In the genomic region with DNA sequence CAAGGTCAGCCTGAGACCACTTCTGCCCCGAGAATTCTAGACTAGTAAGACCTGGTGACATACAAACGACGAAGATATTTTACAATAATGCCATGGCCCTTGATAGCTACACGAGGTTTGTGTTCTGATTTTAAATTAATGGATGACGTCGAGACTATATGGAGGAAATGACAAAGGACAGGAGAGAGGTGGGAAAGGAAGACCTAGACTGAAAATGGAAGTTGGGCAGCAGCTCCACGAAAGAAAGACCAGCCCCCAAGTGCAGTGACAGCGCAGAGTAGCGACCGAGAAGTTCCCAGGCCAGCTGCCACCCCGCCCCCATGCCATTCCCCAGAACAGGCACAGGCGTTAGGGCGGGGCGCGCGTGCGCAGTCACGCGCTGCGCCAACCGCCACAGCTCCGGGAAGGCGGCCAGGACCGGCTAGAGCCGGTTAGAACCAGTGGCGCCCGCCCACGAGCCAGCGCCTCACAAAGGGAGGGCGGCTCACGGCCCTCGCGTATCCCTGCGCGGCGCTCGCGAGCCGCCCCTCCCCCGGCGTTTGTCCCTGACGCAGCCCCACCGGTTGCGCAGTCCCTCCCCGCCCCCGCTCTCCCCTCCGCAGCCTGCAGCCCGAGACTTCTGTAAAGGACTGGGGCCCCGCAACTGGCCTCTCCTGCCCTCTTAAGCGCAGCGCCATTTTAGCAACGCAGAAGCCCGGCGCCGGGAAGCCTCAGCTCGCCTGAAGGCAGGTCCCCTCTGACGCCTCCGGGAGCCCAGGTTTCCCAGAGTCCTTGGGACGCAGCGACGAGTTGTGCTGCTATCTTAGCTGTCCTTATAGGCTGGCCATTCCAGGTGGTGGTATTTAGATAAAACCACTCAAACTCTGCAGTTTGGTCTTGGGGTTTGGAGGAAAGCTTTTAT, we compare ENCODE assay signal across 8 cellular contexts. TPM values are rescaled to one million over a fixed set of nuclear protein-coding genes. Genes with fewer than 3 reads are reported as not detected.
DNase-seq lines count a peak whose midpoint lies in the region; ATAC-seq and TF ChIP-seq lines count a peak whose summit lies in the region.

No MANE protein-coding gene starts in this region.

- TF ChIP-seq CTCF in LNCaP clone FGC (IDR thresholded peaks at IDR 0.05; ENCODE audit: control insufficient read depth, extremely low read depth, insufficient read depth) (no peak), fibroblast of mammary gland (conservative IDR thresholded peaks at IDR 0.05; ENCODE audit: control insufficient read depth, insufficient read depth, low read depth, low read length) (no peak)

- ATAC-seq in natural killer cell treated with Interleukin-12 subunit alpha and Interleukin-12 subunit beta and Interleukin-15 and Interleukin-18, amount 100 ng/mL, for 72 hours: peak; percentile 92 to 93

- H3K9me3 Mint-ChIP-seq in activated T-helper 1 cell treated with anti-CD3 and anti-CD28 coated beads, Interleukin-12 subunit alpha, Interleukin-12 subunit beta, Interleukin-2, Interleukin-4 antibody, amounts not matched to agents 30 ng/mL and 10 ng/mL and 1 ng/mL, durations not matched to agents 14 hours and 24 hours and 36 hours: no peaks in the 10 kb centered on the region
- no peaks in the 10 kb centered on the region for H3K9me3 Mint-ChIP-seq in natural killer cell treated with Interleukin-12 subunit alpha and Interleukin-12 subunit beta and Interleukin-15 and Interleukin-18, amount 100 ng/mL, for 72 hours

- intact Hi-C loops in activated T-helper 1 cell treated with anti-CD3 and anti-CD28 coated beads, Interleukin-12 subunit alpha, Interleukin-12 subunit beta, Interleukin-2, Interleukin-4 antibody, amounts not matched to agents 30 ng/mL and 10 ng/mL and 1 ng/mL, durations not matched to agents 14 hours and 24 hours and 36 hours (cut with micrococcal nuclease): loop anchor here (1.0 to 2.0 kb wide), 7 partner anchors 20 to 115 kb away; partner anchors contain the start of genes NEAT1, SLC25A45 and ZNRD2

- no peaks in the 10 kb centered on the region for H3K27me3 Mint-ChIP-seq in activated T-helper 1 cell treated with anti-CD3 and anti-CD28 coated beads, Interleukin-12 subunit alpha, Interleukin-12 subunit beta, Interleukin-2, Interleukin-4 antibody, amounts not matched to agents 30 ng/mL and 10 ng/mL and 1 ng/mL, durations not matched to agents 14 hours and 24 hours and 36 hours (ENCODE audit: insufficient read depth)
- no peaks in the 10 kb centered on the region for H3K27me3 Mint-ChIP-seq in natural killer cell treated with Interleukin-12 subunit alpha and Interleukin-12 subunit beta and Interleukin-15 and Interleukin-18, amount 100 ng/mL, for 72 hours

- H3K4me3 Mint-ChIP-seq in activated T-helper 1 cell treated with anti-CD3 and anti-CD28 coated beads, Interleukin-12 subunit alpha, Interleukin-12 subunit beta, Interleukin-2, Interleukin-4 antibody, amounts not matched to agents 30 ng/mL and 10 ng/mL and 1 ng/mL, durations not matched to agents 14 hours and 24 hours and 36 hours: no peak overlapping the region
- H3K4me3 Mint-ChIP-seq in natural killer cell treated with Interleukin-12 subunit alpha and Interleukin-12 subunit beta and Interleukin-15 and Interleukin-18, amount 100 ng/mL, for 72 hours: no peak overlapping the region

- H3K27ac Mint-ChIP-seq in activated T-helper 1 cell treated with anti-CD3 and anti-CD28 coated beads, Interleukin-12 subunit alpha, Interleukin-12 subunit beta, Interleukin-2, Interleukin-4 antibody, amounts not matched to agents 30 ng/mL and 10 ng/mL and 1 ng/mL, durations not matched to agents 14 hours and 24 hours and 36 hours: no peak overlapping the region
- no peak overlapping the region for H3K27ac Mint-ChIP-seq in natural killer cell treated with Interleukin-12 subunit alpha and Interleukin-12 subunit beta and Interleukin-15 and Interleukin-18, amount 100 ng/mL, for 72 hours

- peaks cover 37% of the 10 kb centered on the region for H3K4me1 Mint-ChIP-seq in activated T-helper 1 cell treated with anti-CD3 and anti-CD28 coated beads, Interleukin-12 subunit alpha, Interleukin-12 subunit beta, Interleukin-2, Interleukin-4 antibody, amounts not matched to agents 30 ng/mL and 10 ng/mL and 1 ng/mL, durations not matched to agents 14 hours and 24 hours and 36 hours (ENCODE audit: low read depth)
- peaks cover 23 to 31% of the 10 kb centered on the region in 2 donors for H3K4me1 Mint-ChIP-seq in natural killer cell treated with Interleukin-12 subunit alpha and Interleukin-12 subunit beta and Interleukin-15 and Interleukin-18, amount 100 ng/mL, for 72 hours (ENCODE audit: low read depth in 2 of 2)

- H3K4me3 ChIP-seq in LNCaP clone FGC (ENCODE audit: low read depth, low read length) (peak overlapping the region; percentile 78), fibroblast of mammary gland (ENCODE audit: control insufficient read depth, low read depth, low read length) (peak overlapping the region; percentile 91)

- DNase-seq in Daoy (ENCODE audit: low read depth): peak; percentile 99
- DNase-seq in GOT3 (lab: John Stamatoyannopoulos, UW): peak; percentile 88
- peak; percentile 94 for DNase-seq in LNCaP clone FGC (ENCODE audit: low read depth)
- peak; percentile 99 for DNase-seq in RKO (ENCODE audit: low spot score)
- DNase-seq in activated T-helper 1 cell treated with anti-CD3 and anti-CD28 coated beads, Interleukin-12 subunit alpha, Interleukin-12 subunit beta, Interleukin-2, Interleukin-4 antibody, amounts not matched to agents 30 ng/mL and 10 ng/mL and 1 ng/mL, durations not matched to agents 14 hours and 24 hours and 36 hours (ENCODE audit: low spot score): peak; percentile 98
- peak; percentile 98 for DNase-seq in fibroblast of mammary gland (ENCODE audit: low read depth)
- peak; percentile 99 for DNase-seq in natural killer cell treated with Interleukin-12 subunit alpha and Interleukin-12 subunit beta and Interleukin-15 and Interleukin-18, amount 100 ng/mL, for 72 hours (ENCODE audit: low spot score)
- peak; percentile 98 for DNase-seq in stimulated activated naive CD4-positive, alpha-beta T cell treated with Interleukin-2 at 50 U/mL for 16 hours (lab: John Stamatoyannopoulos, UW)

- H3K36me3 Mint-ChIP-seq in activated T-helper 1 cell treated with anti-CD3 and anti-CD28 coated beads, Interleukin-12 subunit alpha, Interleukin-12 subunit beta, Interleukin-2, Interleukin-4 antibody, amounts not matched to agents 30 ng/mL and 10 ng/mL and 1 ng/mL, durations not matched to agents 14 hours and 24 hours and 36 hours (ENCODE audit: low read depth): peaks cover 4% of the 10 kb centered on the region
- H3K36me3 Mint-ChIP-seq in natural killer cell treated with Interleukin-12 subunit alpha and Interleukin-12 subunit beta and Interleukin-15 and Interleukin-18, amount 100 ng/mL, for 72 hours: no peaks in the 10 kb centered on the region

RNA-seq across cellular contexts. Expression of gene MALAT1, which starts 1.5 kb away (rescaled TPM):
- total RNA-seq in Daoy (2014; rRNA removed; shearing (Covaris generic)): 452 and 478 TPM in 2 replicates
- 5,323 and 5,421 TPM in 2 replicates for total RNA-seq in activated T-helper 1 cell treated with anti-CD3 and anti-CD28 coated beads, Interleukin-12 subunit alpha, Interleukin-12 subunit beta, Interleukin-2, Interleukin-4 antibody, amounts not matched to agents 30 ng/mL and 10 ng/mL and 1 ng/mL, durations not matched to agents 14 hours and 24 hours and 36 hours
- 1,000 to 10,000 TPM; 6,610 to 7,236 TPM for total RNA-seq in natural killer cell treated with Interleukin-12 subunit alpha and Interleukin-12 subunit beta and Interleukin-15 and Interleukin-18, amount 100 ng/mL, for 72 hours

RNA-seq across cellular contexts. Expression of gene SCYL1, which starts 27.5 kb away (rescaled TPM):
- total RNA-seq in Daoy (2014; rRNA removed; shearing (Covaris generic)): 69.4 and 84.5 TPM in 2 replicates
- total RNA-seq in activated T-helper 1 cell treated with anti-CD3 and anti-CD28 coated beads, Interleukin-12 subunit alpha, Interleukin-12 subunit beta, Interleukin-2, Interleukin-4 antibody, amounts not matched to agents 30 ng/mL and 10 ng/mL and 1 ng/mL, durations not matched to agents 14 hours and 24 hours and 36 hours: 103 and 109 TPM in 2 replicates
- 100 to 1,000 TPM in 1 of 2 donors, 10 to 100 TPM in 1; 84.5 to 112 TPM for total RNA-seq in natural killer cell treated with Interleukin-12 subunit alpha and Interleukin-12 subunit beta and Interleukin-15 and Interleukin-18, amount 100 ng/mL, for 72 hours

Comparison
In these comparisons a context has a peak if more than half of its experiments do, and no peak if none do; other contexts are left out.
1. Peak in every context shown above with its lines: DNase-seq, ATAC-seq and H3K4me3 ChIP-seq.
2. RNA of gene MALAT1, which starts 1.5 kb away (total RNA-seq): 6,610 to 7,236 TPM in natural killer cell treated with Interleukin-12 subunit alpha and Interleukin-12 subunit beta and Interleukin-15 and Interleukin-18, amount 100 ng/mL, for 72 hours and 5,323 to 5,421 TPM in activated T-helper 1 cell treated with anti-CD3 and anti-CD28 coated beads, Interleukin-12 subunit alpha, Interleukin-12 subunit beta, Interleukin-2, Interleukin-4 antibody, amounts not matched to agents 30 ng/mL and 10 ng/mL and 1 ng/mL, durations not matched to agents 14 hours and 24 hours and 36 hours; 452 to 478 TPM in Daoy; every median in the first group is over 10 times any median in the second.